In the genomic region with DNA sequence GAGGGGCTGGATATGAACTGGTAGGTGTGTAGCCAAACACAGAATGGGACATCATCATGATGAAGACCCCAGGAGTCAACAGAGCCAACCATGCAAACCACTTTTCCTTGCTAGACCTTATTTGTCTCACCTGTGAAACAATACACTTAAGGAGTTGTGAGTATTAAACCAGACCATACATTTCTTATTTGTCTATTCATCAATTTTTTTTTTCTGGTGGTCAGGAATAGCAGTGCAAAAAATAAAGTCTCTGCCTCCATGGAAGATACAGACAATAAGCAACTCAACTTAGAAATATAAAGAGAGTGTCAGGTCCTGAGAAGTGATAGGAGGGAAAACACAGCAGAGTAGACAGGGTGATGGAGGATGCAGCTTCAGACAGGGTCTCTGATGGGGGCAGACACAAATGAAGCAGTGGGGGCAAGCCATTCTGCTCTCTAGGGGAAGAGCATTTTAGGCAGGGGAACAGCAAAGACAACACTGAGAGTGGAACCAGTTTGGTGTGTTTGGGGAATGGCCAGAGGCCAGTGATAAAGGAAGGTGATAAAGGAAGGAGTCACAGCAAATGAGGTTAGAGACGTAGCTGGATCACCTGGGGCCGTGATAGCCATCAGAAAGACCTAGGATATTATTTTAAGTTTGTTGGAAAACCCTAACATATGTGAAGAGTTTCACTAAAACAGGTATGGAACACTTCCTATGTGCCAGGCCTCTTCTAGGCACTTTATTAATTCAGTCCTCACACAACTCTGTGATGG, we compare ENCODE assay signal across 19 cellular contexts.
"Had no signal": no experiment of that assay in that cellular context is flagged by ENCODE, and none has a peak within 500 bp of the region (broad histone marks: within the 10 kb centered on the region; RNA-seq: fewer than 3 reads in every experiment).

No MANE protein-coding gene starts in this region.

- H3K4me3 Mint-ChIP-seq: activated naive CD4-positive, alpha-beta T cell treated with anti-CD3 and anti-CD28 coated beads, Interleukin-2, amount 50 U/mL, for 24 hours; naive thymus-derived CD8-positive, alpha-beta T cell; T-helper 2 cell treated with Interferon-gamma antibody and Interleukin-4, amounts not matched to agents 5 μg/mL and 100 μg/mL, for 36 hours; WTC11 had no signal

- H3K4me3 ChIP-seq: esophagus squamous epithelium, lower lobe of right lung, ovary, psoas muscle, skin epidermis, thoracic aorta, upper lobe of right lung had no signal

- H3K27ac Mint-ChIP-seq: activated naive CD4-positive, alpha-beta T cell treated with anti-CD3 and anti-CD28 coated beads, Interleukin-2, amount 50 U/mL, for 24 hours; T-helper 2 cell treated with Interferon-gamma antibody and Interleukin-4, amounts not matched to agents 5 μg/mL and 100 μg/mL, for 36 hours; WTC11 had no signal

- H3K9me3 Mint-ChIP-seq: activated naive CD4-positive, alpha-beta T cell treated with anti-CD3 and anti-CD28 coated beads, Interleukin-2, amount 50 U/mL, for 24 hours; T-helper 2 cell treated with Interferon-gamma antibody and Interleukin-4, amounts not matched to agents 5 μg/mL and 100 μg/mL, for 36 hours had no signal

- ATAC-seq: left colon, lower lobe of right lung, psoas muscle, right cardiac atrium, upper lobe of right lung had no signal

- DNase-seq: activated CD8-positive, alpha-beta memory T cell treated with anti-CD3 and anti-CD28 coated beads, Interleukin-2, amount 50 U/mL, for 4 hours; activated gamma-delta T cell; effector CD4-positive, alpha-beta T cell; esophagus squamous epithelium; glutamatergic neuron; hippocampal formation; left colon; lower lobe of right lung; naive thymus-derived CD8-positive, alpha-beta T cell; ovary; psoas muscle; right cardiac atrium; stimulated activated CD4-positive, alpha-beta T cell treated with anti-CD3 and anti-CD28 coated beads, Interleukin-4, amount 100 ng/mL, for 1 hour; upper lobe of right lung had no signal

- H3K27me3 Mint-ChIP-seq: activated naive CD4-positive, alpha-beta T cell treated with anti-CD3 and anti-CD28 coated beads, Interleukin-2, amount 50 U/mL, for 24 hours; naive thymus-derived CD8-positive, alpha-beta T cell had no signal

- H3K36me3 Mint-ChIP-seq: activated naive CD4-positive, alpha-beta T cell treated with anti-CD3 and anti-CD28 coated beads, Interleukin-2, amount 50 U/mL, for 24 hours; WTC11 had no signal
